Comparison of ENCODE assay signal across 8 cellular contexts in the genomic region with DNA sequence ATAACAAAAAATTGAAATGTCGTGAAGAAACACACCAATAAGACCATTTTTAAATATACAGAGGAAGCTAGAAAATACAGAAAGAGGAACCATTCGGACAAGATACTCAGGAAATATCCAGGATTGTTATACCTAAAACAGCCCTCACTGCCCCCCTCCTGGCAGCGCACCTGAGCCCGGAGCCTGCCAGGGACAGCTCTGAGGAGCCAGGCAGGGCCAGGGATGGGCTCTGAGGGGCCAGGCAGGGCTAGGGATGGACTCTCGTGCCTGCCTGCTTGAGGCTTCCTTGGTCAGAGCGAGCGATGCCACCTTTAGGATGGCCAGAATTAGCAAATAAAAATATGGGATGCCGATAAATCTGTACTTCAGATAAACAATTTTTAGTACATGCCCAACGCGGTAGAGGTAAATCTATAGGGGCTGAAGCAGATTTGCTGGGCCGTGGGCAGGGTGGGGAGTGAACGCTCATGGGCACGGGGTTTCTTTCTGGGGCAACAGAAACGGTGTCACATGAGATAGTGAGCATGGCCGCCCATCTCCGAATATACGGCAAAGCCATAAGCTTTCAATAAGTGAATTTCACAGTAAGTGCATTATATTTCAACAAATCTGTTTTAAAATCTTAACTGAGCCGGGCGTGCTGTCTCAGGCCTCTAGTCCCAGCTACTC. TPM values are rescaled to one million over a fixed set of nuclear protein-coding genes. Genes with fewer than 3 reads are reported as not detected.
DNase-seq lines count a peak whose midpoint lies in the region; ATAC-seq and TF ChIP-seq lines count a peak whose summit lies in the region.

No MANE protein-coding gene starts in this region.

- H3K4me1 ChIP-seq in CD4-positive, CD25-positive, alpha-beta regulatory T cell (ENCODE audit: control insufficient read depth, insufficient read depth, low read length, poor library complexity, severe bottlenecking): peaks cover 14% of the 10 kb centered on the region
- H3K4me1 ChIP-seq in NT2/D1 (ENCODE audit: insufficient read depth, insufficient read length) (peaks cover 3% of the 10 kb centered on the region), neuron (ENCODE audit: insufficient read depth, low read length) (peaks cover 9% of the 10 kb centered on the region)

- H2AFZ ChIP-seq in neuron (ENCODE audit: low read depth, low read length): no peak overlapping the region

- no peaks in the 10 kb centered on the region for H3K27me3 ChIP-seq in CD4-positive, CD25-positive, alpha-beta regulatory T cell (ENCODE audit: control insufficient read depth, insufficient read depth, low read length)
- H3K27me3 ChIP-seq in NT2/D1 (ENCODE audit: insufficient read depth, insufficient read length): no peaks in the 10 kb centered on the region
- H3K27me3 ChIP-seq in dorsolateral prefrontal cortex: no peaks in the 10 kb centered on the region
- H3K27me3 ChIP-seq in neuron (ENCODE audit: insufficient read depth, low read length): no peaks in the 10 kb centered on the region

- peak overlapping the region; percentile 97 for H3K27ac ChIP-seq in CD4-positive, CD25-positive, alpha-beta regulatory T cell (ENCODE audit: insufficient read depth, low read length, poor library complexity, severe bottlenecking)
- H3K27ac ChIP-seq in dorsolateral prefrontal cortex: peak overlapping the region in 54 of 59 donors; percentile 84 to 99 (median 96)

- no peaks in the 10 kb centered on the region for H3K9me3 ChIP-seq in CD4-positive, CD25-positive, alpha-beta regulatory T cell (ENCODE audit: control insufficient read depth in 2 of 2, low read length in 2 of 2)
- peaks cover 8% of the 10 kb centered on the region; the same call in 1 of the 2 replicates for H3K9me3 ChIP-seq in NT2/D1 (ENCODE audit: insufficient read depth, low read length)
- H3K9me3 ChIP-seq in neuron (ENCODE audit: low read length): peaks cover 4% of the 10 kb centered on the region

- H3K27ac Mint-ChIP-seq in CD4-positive, CD25-positive, alpha-beta regulatory T cell: peak overlapping the region; percentile 32 to 80 (median 74)

- no peaks in the 10 kb centered on the region for H3K36me3 ChIP-seq in CD4-positive, CD25-positive, alpha-beta regulatory T cell (ENCODE audit: control insufficient read depth, insufficient read depth, low read length)
- H3K36me3 ChIP-seq in NT2/D1 (ENCODE audit: insufficient read depth, insufficient read length, low read length) (no peaks in the 10 kb centered on the region), neuron (ENCODE audit: insufficient read depth, low read length) (no peaks in the 10 kb centered on the region)

- no peak for DNase-seq in CD4-positive, CD25-positive, alpha-beta regulatory T cell
- DNase-seq in NT2/D1 (ENCODE audit: low read depth, low spot score) (no peak), dorsolateral prefrontal cortex (no peak), HK-2 (ENCODE audit: unreplicated experiment) (no peak), COR-L47 (lab: John Stamatoyannopoulos, UW) (no peak), NCI-H524 (lab: John Stamatoyannopoulos, UW) (no peak)
- DNase-seq in stimulated activated CD8-positive, alpha-beta memory T cell treated with anti-CD3 and anti-CD28 coated beads, Interleukin-4, amount 100 ng/mL, for 48 hours: no peak

- ATAC-seq in CD4-positive, CD25-positive, alpha-beta regulatory T cell (ENCODE audit: low read depth in 2 of 2): no peak

- peak overlapping the region; percentile 35 for H3K4me3 ChIP-seq in CD4-positive, CD25-positive, alpha-beta regulatory T cell (ENCODE audit: low read depth, low read length)
- H3K4me3 ChIP-seq in NT2/D1 (ENCODE audit: insufficient read length, low read depth) (peak overlapping the region; percentile 76), dorsolateral prefrontal cortex (peak overlapping the region in 58 of 59 donors; percentile 65 to 100 (median 94)), neuron (ENCODE audit: low read length) (peak overlapping the region; percentile 51)

- H3K4me3 Mint-ChIP-seq in CD4-positive, CD25-positive, alpha-beta regulatory T cell: peak overlapping the region; percentile 76 to 80 (median 78)

- H3K36me3 Mint-ChIP-seq in CD4-positive, CD25-positive, alpha-beta regulatory T cell: no peaks in the 10 kb centered on the region

- no peak for TF ChIP-seq CTCF in dorsolateral prefrontal cortex (IDR thresholded peaks at IDR 0.05 in 54 of 56, conservative IDR thresholded peaks at IDR 0.05 in 2 of 56; ENCODE audit: low read depth in 1 of 56, partially characterized antibody in 56 of 56)

- H3K9me3 Mint-ChIP-seq in CD4-positive, CD25-positive, alpha-beta regulatory T cell: no peaks in the 10 kb centered on the region

- H3K4me1 Mint-ChIP-seq in CD4-positive, CD25-positive, alpha-beta regulatory T cell: peaks cover 9 to 30% (median 12%) of the 10 kb centered on the region in 4 donors

- no peaks in the 10 kb centered on the region for H3K27me3 Mint-ChIP-seq in CD4-positive, CD25-positive, alpha-beta regulatory T cell

- peak overlapping the region; percentile 86 for H3K9ac ChIP-seq in NT2/D1 (ENCODE audit: insufficient read length, low read depth)

- intact Hi-C loops in dorsolateral prefrontal cortex (cut with DNase I): loop anchor here (2.0 to 10.0 kb wide), 3 partner anchors 19 to 761 kb away; partner anchors contain the start of genes CSNK1D (in 1 of the 2), DCXR (in 1 of the 2) and RAC3 (in 1 of the 2)

RNA-seq across cellular contexts. Expression of gene CSNK1D, which starts 18.2 kb away (rescaled TPM):
- 333 TPM for total RNA-seq in CD4-positive, CD25-positive, alpha-beta regulatory T cell
- 10 to 100 TPM; 41.2 to 50.3 (median 48.6) TPM for polyA plus RNA-seq in CD4-positive, CD25-positive, alpha-beta regulatory T cell
- total RNA-seq in dorsolateral prefrontal cortex: 100 to 1,000 TPM in 117 of 120 experiments, 10 to 100 TPM in 3; 96.2 to 160 (median 125) TPM

RNA-seq across cellular contexts. Expression of gene CD7, which starts 25.7 kb away (rescaled TPM):
- total RNA-seq in CD4-positive, CD25-positive, alpha-beta regulatory T cell: 140 TPM
- polyA plus RNA-seq in CD4-positive, CD25-positive, alpha-beta regulatory T cell: 10 to 100 TPM; 56.3 to 76.9 (median 68.3) TPM
- 1 to 10 TPM in 24 of 120 experiments, under 1 TPM in 50, not detected in 46; 0.24 to 2.2 (median 0.71) TPM for total RNA-seq in dorsolateral prefrontal cortex

RNA-seq across cellular contexts. Expression of gene SECTM1, which starts 41.9 kb away (rescaled TPM):
- 0.52 TPM for total RNA-seq in CD4-positive, CD25-positive, alpha-beta regulatory T cell
- under 1 TPM; 0.38 to 0.91 (median 0.51) TPM for polyA plus RNA-seq in CD4-positive, CD25-positive, alpha-beta regulatory T cell
- total RNA-seq in dorsolateral prefrontal cortex: 10 to 100 TPM in 3 of 120 experiments, 1 to 10 TPM in 85, under 1 TPM in 30, not detected in 2; 0.33 to 16.8 (median 1.9) TPM

Comparison
In these comparisons a context has a peak if more than half of its experiments do, and no peak if none do; other contexts are left out.
1. H3K4me3 ChIP-seq: peak in every context shown above with its lines; median percentile 94 in dorsolateral prefrontal cortex; 76 in NT2/D1; 51 in neuron; 35 in CD4-positive, CD25-positive, alpha-beta regulatory T cell.
2. RNA of gene CD7, which starts 25.7 kb away (total RNA-seq): 140 TPM in CD4-positive, CD25-positive, alpha-beta regulatory T cell (single experiment); 0.24 to 2.2 TPM in dorsolateral prefrontal cortex; every median in the first group is over 10 times any median in the second.